Comparison of ENCODE assay signal across 20 cellular contexts in the genomic region with DNA sequence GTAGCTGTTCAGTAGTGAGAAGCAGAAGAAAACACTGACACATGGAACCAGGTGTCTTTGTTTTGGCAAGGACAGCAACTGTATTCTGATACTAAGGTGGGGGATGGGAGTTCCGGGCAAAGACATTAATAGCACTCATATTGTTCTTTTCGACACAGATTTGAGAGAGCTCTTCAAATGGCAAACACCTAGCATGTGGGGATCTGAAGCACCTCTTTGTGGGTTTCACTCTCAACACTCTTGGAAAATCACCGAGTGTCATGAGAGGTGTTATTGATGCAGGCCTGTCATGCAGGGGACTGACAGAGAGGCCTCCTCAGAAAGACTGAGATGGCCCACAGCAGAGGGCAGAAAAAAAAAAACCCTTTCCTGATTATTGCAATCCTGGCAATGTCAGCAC.
DNase-seq lines count a peak whose midpoint lies in the region; ATAC-seq, FAIRE-seq and TF ChIP-seq lines count a peak whose summit lies in the region.
"Had no signal": no experiment of that assay in that cellular context is flagged by ENCODE, and none has a peak within 500 bp of the region (broad histone marks: within the 10 kb centered on the region; RNA-seq: fewer than 3 reads in every experiment).

No MANE protein-coding gene starts in this region.

- POLR2A ChIA-PET in GM12878 (lab: Charles Lee) = no interaction called here

- TF ChIP-seq POLR2A in GM12878 (IDR thresholded peaks at IDR 0.05; ENCODE audit: low read depth, low read length) = no peak

- no peaks in the 10 kb centered on the region for H3K4me1 ChIP-seq in GM12878 (ENCODE audit: control insufficient read depth, insufficient read depth, low read length)
- H3K4me1 ChIP-seq: body of pancreas, esophagus squamous epithelium, gastrocnemius medialis, neural progenitor cell had no signal

- FAIRE-seq in GM12878 (lab: Jason Lieb, UNC) = no peak
- FAIRE-seq: GM12891, keratinocyte had no signal

- H3K27me3 ChIP-seq in GM12878 (replicated peaks in 1 of 2; ENCODE audit: control insufficient read depth in 2 of 2, insufficient read depth in 2 of 2, low read length in 1 of 2) = no peaks in the 10 kb centered on the region
- peaks cover 0 to 12% (median 0%) of the 10 kb centered on the region in 45 donors for H3K27me3 ChIP-seq in dorsolateral prefrontal cortex
- H3K27me3 ChIP-seq: body of pancreas, esophagus squamous epithelium, gastrocnemius medialis, MG63, neural progenitor cell had no signal

- peak; percentile 32; the same call in 1 of the 3 replicates for ATAC-seq in GM12878
- ATAC-seq: body of pancreas, gastrocnemius medialis had no signal

- no peak overlapping the region for H3K27ac ChIP-seq in GM12878 (ENCODE audit: control insufficient read depth, insufficient read depth)
- H3K27ac ChIP-seq in dorsolateral prefrontal cortex = no peak overlapping the region
- H3K27ac ChIP-seq: body of pancreas, esophagus squamous epithelium, gastrocnemius medialis, neural progenitor cell had no signal

- CTCF ChIA-PET in GM12878 (lab: Yijun Ruan, JAX) = no interaction called here

- no peak for TF ChIP-seq EP300 in GM12878 (IDR thresholded peaks at IDR 0.05; ENCODE audit: borderline replicate concordance in 1 of 2, control insufficient read depth in 1 of 2, low read depth in 2 of 2, low read length in 2 of 2)

- H3K4me2 ChIP-seq in GM12878 (ENCODE audit: control insufficient read depth, insufficient read depth) = no peak overlapping the region
- H3K4me2 ChIP-seq: neural progenitor cell had no signal

- intact Hi-C loops in GM12878 (cut with micrococcal nuclease; ENCODE audit: unreplicated experiment) (no loop called here), dorsolateral prefrontal cortex (cut with DNase I) (no loop called here)

- 32% methylated on average over 3 of the region's 3 CpGs for WGBS in GM12878 (ENCODE audit: insufficient coverage, insufficient replicate concordance, low lambda C conversion rate, missing lambda C conversion rate)

- no peak for TF ChIP-seq RAD21 in GM12878 (IDR thresholded peaks at IDR 0.05; ENCODE audit: insufficient read depth, low read depth, low read length)

- RAD21 ChIA-PET in GM12878 (lab: Charles Lee; ENCODE audit: unreplicated experiment) = no interaction called here

- H3K36me3 ChIP-seq in GM12878 (ENCODE audit: control insufficient read depth in 2 of 2, insufficient read depth in 2 of 2, low read length in 1 of 2) = no peaks in the 10 kb centered on the region
- H3K36me3 ChIP-seq: esophagus squamous epithelium, gastrocnemius medialis, MG63, neural progenitor cell had no signal

- H3K4me3 ChIP-seq in GM12878 (no peak overlapping the region), dorsolateral prefrontal cortex (no peak overlapping the region)
- H3K4me3 ChIP-seq: body of pancreas, esophagus squamous epithelium, gastrocnemius medialis, MG63, neural progenitor cell had no signal

- SMC1A ChIA-PET in GM12878 (lab: Charles Lee; ENCODE audit: uncharacterized antibody, unreplicated experiment) = no interaction called here

- H3K9ac ChIP-seq in GM12878 (ENCODE audit: control insufficient read depth, insufficient read depth, low read length) = no peak overlapping the region
- H3K9ac ChIP-seq: neural progenitor cell had no signal

- peak; percentile 43 for DNase-seq in DMS79 treated with DMSO at 0.1 percent for 48 hours (lab: John Stamatoyannopoulos, UW)
- DNase-seq in NCI-H146 treated with DMSO at 0.1 percent for 48 hours (lab: John Stamatoyannopoulos, UW; ENCODE audit: unreplicated experiment) = peak; percentile 72
- DNase-seq in NCI-H510A (lab: John Stamatoyannopoulos, UW) = peak; percentile 86
- no peak for DNase-seq in GM12878 (ENCODE audit: low read depth, low spot score)
- no peak for DNase-seq in stimulated activated naive CD4-positive, alpha-beta T cell (lab: John Stamatoyannopoulos, UW)
- no peak for DNase-seq in dorsolateral prefrontal cortex
- DNase-seq in activated effector memory CD4-positive, alpha-beta T cell treated with anti-CD3 and anti-CD28 coated beads, Interleukin-2, amount 50 U/mL, for 16 hours = no peak
- DNase-seq: activated B cell treated with CpG ODN at 0.5 μM for 24 hours; activated CD4-positive, alpha-beta memory T cell treated with anti-CD3 and anti-CD28 coated beads for 36 hours; activated gamma-delta T cell; activated T-cell treated with anti-CD3 and anti-CD28 coated beads for 4 hours; body of pancreas; DMS 273 treated with DMSO at 0.1 percent for 48 hours; esophagus squamous epithelium; gastrocnemius medialis; MG63; NCI-H2081 treated with DMSO at 0.1 percent for 48 hours had no signal

- H3K9me3 ChIP-seq in GM12878 (replicated peaks; ENCODE audit: control insufficient read depth, insufficient read depth, low read length) = no peaks in the 10 kb centered on the region
- H3K9me3 ChIP-seq: body of pancreas, esophagus squamous epithelium, gastrocnemius medialis, MG63 had no signal

- no peak overlapping the region for H2AFZ ChIP-seq in GM12878 (ENCODE audit: control insufficient read depth, low read depth, low read length)
- H2AFZ ChIP-seq: neural progenitor cell had no signal

- BruUV-seq in GM12878 (replicated peaks; lab: Mats Ljungman, UMichigan) = no TSS peak

- no peaks in the 10 kb centered on the region for H3K79me2 ChIP-seq in GM12878 (ENCODE audit: control insufficient read depth, insufficient read depth, low read length)

- TF ChIP-seq CTCF in GM12878 (IDR thresholded peaks at IDR 0.05 in 2 of 3, conservative IDR thresholded peaks at IDR 0.05 in 1 of 3; ENCODE audit: control insufficient read depth in 2 of 3, extremely low read depth in 1 of 3, insufficient read depth in 1 of 3, low read depth in 3 of 3, low read length in 3 of 3) = no peak
- no peak for TF ChIP-seq CTCF in dorsolateral prefrontal cortex (IDR thresholded peaks at IDR 0.05 in 54 of 56, conservative IDR thresholded peaks at IDR 0.05 in 2 of 56; ENCODE audit: low read depth in 1 of 56, partially characterized antibody in 56 of 56)

- no peaks in the 10 kb centered on the region for H4K20me1 ChIP-seq in GM12878 (ENCODE audit: control insufficient read depth, insufficient read depth)

- in situ Hi-C loops in GM12878 (cut with MboI) = no loop called here

TF ChIP-seq in GM12878, 131 proteins besides CTCF, POLR2A, EP300 and RAD21:
- TF ChIP-seq SREBF1 (IDR thresholded peaks at IDR 0.05; ENCODE audit: low read length) (no peak), POLR2AphosphoS2 (IDR thresholded peaks at IDR 0.05; ENCODE audit: low read depth, low read length) (no peak), STAT3 (IDR thresholded peaks at IDR 0.05; ENCODE audit: low read depth, low read length) (no peak), ESRRA (IDR thresholded peaks at IDR 0.05; ENCODE audit: low read length) (no peak), PAX5 (IDR thresholded peaks at IDR 0.05; ENCODE audit: borderline replicate concordance, low read depth, low read length) (no peak), ZNF217 (IDR thresholded peaks at IDR 0.05) (no peak), TCF12 (IDR thresholded peaks at IDR 0.05; ENCODE audit: low read depth, low read length) (no peak)

Comparison
In these comparisons a context has a peak if more than half of its experiments do, and no peak if none do; other contexts are left out.
1. DNase-seq: peak in DMS79 treated with DMSO at 0.1 percent for 48 hours (single experiment), NCI-H146 treated with DMSO at 0.1 percent for 48 hours (single experiment) and NCI-H510A (single experiment); none in GM12878 (single experiment), stimulated activated naive CD4-positive, alpha-beta T cell (0 of 6), dorsolateral prefrontal cortex (0 of 10) and activated effector memory CD4-positive, alpha-beta T cell treated with anti-CD3 and anti-CD28 coated beads, Interleukin-2, amount 50 U/mL, for 16 hours (single experiment).